ENCODE assay signal across 10 cellular contexts in the genomic region with DNA sequence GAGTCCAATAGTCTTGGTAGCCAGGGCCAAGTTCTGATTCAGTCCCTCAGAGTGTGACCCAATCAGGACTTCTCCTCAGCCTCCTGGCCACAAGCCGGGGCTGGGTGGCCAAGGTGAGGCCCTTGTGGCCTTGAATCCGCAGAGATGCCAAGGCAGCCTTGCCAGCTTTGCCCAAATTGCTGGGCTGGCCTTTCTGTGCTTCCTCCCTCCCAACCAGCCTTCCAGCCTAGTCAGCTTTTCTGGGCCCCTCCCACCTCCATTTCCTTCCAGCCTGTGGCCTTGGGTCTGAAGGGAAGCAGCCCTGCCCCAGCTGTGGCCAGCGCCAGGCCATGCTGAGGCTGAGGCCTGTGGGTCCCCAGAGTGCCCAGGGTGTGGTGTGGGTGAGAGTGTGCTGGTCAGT. TPM values are rescaled to one million over a fixed set of nuclear protein-coding genes. Genes with fewer than 3 reads are reported as not detected.
A peak's percentile ranks its signal among the peaks of the same experiment; 100 is the strongest.
DNase-seq lines count a peak whose midpoint lies in the region; ATAC-seq lines count a peak whose summit lies in the region.
"Had no signal": no experiment of that assay in that cellular context is flagged by ENCODE, and none has a peak within 500 bp of the region (broad histone marks: within the 10 kb centered on the region; RNA-seq: fewer than 3 reads in every experiment).

No MANE protein-coding gene starts in this region.

- CTCF ChIA-PET in activated CD8-positive, alpha-beta memory T cell treated with anti-CD3 and anti-CD28 coated beads, Interleukin-2, amount 10 ng/mL, durations not matched to agents 7 days and 5 days (lab: Charles Lee): interaction anchor here (1.1 to 3.2 kb wide), 4 partner anchors 17 to 57 kb away, joined by 3 to 14 read pairs (median 6); no protein-coding TSS in a partner anchor

- H3K4me3 Mint-ChIP-seq in activated CD8-positive, alpha-beta memory T cell treated with anti-CD3 and anti-CD28 coated beads, Interleukin-2, amount 10 ng/mL, durations not matched to agents 7 days and 5 days: no peak overlapping the region

- peak overlapping the region; percentile 80 for H3K27ac Mint-ChIP-seq in activated CD8-positive, alpha-beta memory T cell treated with anti-CD3 and anti-CD28 coated beads, Interleukin-2, amount 10 ng/mL, durations not matched to agents 7 days and 5 days

- 44 to 55% methylated on average over 3 of the region's 3 CpGs for WGBS in aorta, 2 donors

- peaks cover 39% of the 10 kb centered on the region for H3K4me1 Mint-ChIP-seq in activated CD8-positive, alpha-beta memory T cell treated with anti-CD3 and anti-CD28 coated beads, Interleukin-2, amount 10 ng/mL, durations not matched to agents 7 days and 5 days

- H3K9me3 Mint-ChIP-seq in activated CD8-positive, alpha-beta memory T cell treated with anti-CD3 and anti-CD28 coated beads, Interleukin-2, amount 10 ng/mL, durations not matched to agents 7 days and 5 days (ENCODE audit: low read depth): no peaks in the 10 kb centered on the region

- no peaks in the 10 kb centered on the region for H3K9me3 ChIP-seq in aorta (ENCODE audit: control insufficient read depth, low read length)

- no peaks in the 10 kb centered on the region for H3K27me3 Mint-ChIP-seq in activated CD8-positive, alpha-beta memory T cell treated with anti-CD3 and anti-CD28 coated beads, Interleukin-2, amount 10 ng/mL, durations not matched to agents 7 days and 5 days

- ATAC-seq in activated CD8-positive, alpha-beta memory T cell treated with anti-CD3 and anti-CD28 coated beads, Interleukin-2, amount 10 ng/mL, durations not matched to agents 7 days and 5 days: peak; percentile 61
- ATAC-seq in aorta (ENCODE audit: low FRiP score): peak; percentile 74
- no peak for ATAC-seq in GM19351 (IDR thresholded peaks at IDR 0.05; ENCODE audit: unreplicated experiment)
- no peak for ATAC-seq in HG02759 (IDR thresholded peaks at IDR 0.05; ENCODE audit: unreplicated experiment)

- peak overlapping the region; percentile 19 for H3K27ac ChIP-seq in cingulate gyrus (ENCODE audit: low read depth, low read length)
- no peak overlapping the region for H3K27ac ChIP-seq in aorta (ENCODE audit: low read depth in 1 of 2, low read length in 2 of 2)
- H3K27ac ChIP-seq: VCaP had no signal

- no peak overlapping the region for H3K4me3 ChIP-seq in aorta (ENCODE audit: low read length in 2 of 2)
- H3K4me3 ChIP-seq: dorsolateral prefrontal cortex had no signal

- no peaks in the 10 kb centered on the region for H3K36me3 Mint-ChIP-seq in activated CD8-positive, alpha-beta memory T cell treated with anti-CD3 and anti-CD28 coated beads, Interleukin-2, amount 10 ng/mL, durations not matched to agents 7 days and 5 days

- DNase-seq in activated CD8-positive, alpha-beta memory T cell treated with anti-CD3 and anti-CD28 coated beads, Interleukin-2, amount 10 ng/mL, durations not matched to agents 7 days and 5 days: no peak
- DNase-seq in activated CD8-positive, alpha-beta memory T cell treated with anti-CD3 and anti-CD28 coated beads, Interleukin-2, amount 50 U/mL, for 48 hours: no peak
- peak; percentile 69 for DNase-seq in midbrain (lab: John Stamatoyannopoulos, UW)
- DNase-seq in aorta: peak; percentile 85 to 92
- DNase-seq in islet precursor cell: no peak

- intact Hi-C loops in aorta (cut with DNase I): no loop called here

- no peaks in the 10 kb centered on the region for H3K27me3 ChIP-seq in aorta (ENCODE audit: control insufficient read depth in 1 of 2, insufficient read depth in 2 of 2, low read length in 1 of 2)
- H3K27me3 ChIP-seq: dorsolateral prefrontal cortex had no signal

- no peaks in the 10 kb centered on the region for H3K36me3 ChIP-seq in aorta (ENCODE audit: control insufficient read depth in 1 of 2, insufficient read depth in 2 of 2, low read length in 1 of 2)

- no peaks in the 10 kb centered on the region for H3K4me1 ChIP-seq in aorta (ENCODE audit: control insufficient read depth in 1 of 2, insufficient read depth in 2 of 2, low read length in 2 of 2)

RNA-seq across cellular contexts. Expression of gene ANKDD1A, which starts 34.3 kb away (rescaled TPM):
- 10 to 100 TPM; 13.4 to 24.4 TPM for total RNA-seq in activated CD8-positive, alpha-beta memory T cell treated with anti-CD3 and anti-CD28 coated beads, Interleukin-2, amount 10 ng/mL, durations not matched to agents 7 days and 5 days
- total RNA-seq in aorta: 10 to 100 TPM; 22.3 to 29.2 TPM
- polyA plus RNA-seq in aorta: 10 to 100 TPM; 11.1 to 14.7 TPM

RNA-seq across cellular contexts. Expression of gene PLEKHO2, which starts 35.7 kb away (rescaled TPM):
- 10 to 100 TPM; 27.8 to 28.4 TPM for total RNA-seq in activated CD8-positive, alpha-beta memory T cell treated with anti-CD3 and anti-CD28 coated beads, Interleukin-2, amount 10 ng/mL, durations not matched to agents 7 days and 5 days
- 10 to 100 TPM; 46.2 to 50.4 TPM for total RNA-seq in aorta
- polyA plus RNA-seq in aorta: 10 to 100 TPM; 12.2 to 13.5 TPM

RNA-seq across cellular contexts. Expression of gene PIF1, which starts 52.0 kb away (rescaled TPM):
- total RNA-seq in activated CD8-positive, alpha-beta memory T cell treated with anti-CD3 and anti-CD28 coated beads, Interleukin-2, amount 10 ng/mL, durations not matched to agents 7 days and 5 days: 10 to 100 TPM; 59.5 to 85.5 TPM
- 1 to 10 TPM in 1 of 2 donors, under 1 TPM in 1; 0.65 to 2.8 TPM for total RNA-seq in aorta
- polyA plus RNA-seq in aorta: 1 to 10 TPM in 1 of 2 donors, under 1 TPM in 1; 0.50 to 4.2 TPM

Comparison
In these comparisons a context has a peak if more than half of its experiments do, and no peak if none do; other contexts are left out.
1. ATAC-seq: peak in activated CD8-positive, alpha-beta memory T cell treated with anti-CD3 and anti-CD28 coated beads, Interleukin-2, amount 10 ng/mL, durations not matched to agents 7 days and 5 days (single experiment) and aorta (single experiment); none in GM19351 (single experiment) and HG02759 (single experiment).
2. DNase-seq: peak in midbrain (single experiment) and aorta (2 of 2); none in activated CD8-positive, alpha-beta memory T cell treated with anti-CD3 and anti-CD28 coated beads, Interleukin-2, amount 10 ng/mL, durations not matched to agents 7 days and 5 days (single experiment), activated CD8-positive, alpha-beta memory T cell treated with anti-CD3 and anti-CD28 coated beads, Interleukin-2, amount 50 U/mL, for 48 hours (single experiment) and islet precursor cell (single experiment).
3. RNA of gene PIF1, which starts 52.0 kb away (total RNA-seq): 59.5 to 85.5 TPM in activated CD8-positive, alpha-beta memory T cell treated with anti-CD3 and anti-CD28 coated beads, Interleukin-2, amount 10 ng/mL, durations not matched to agents 7 days and 5 days; 0.65 to 2.8 TPM in aorta; every median in the first group is over 10 times any median in the second.